In the genomic region with DNA sequence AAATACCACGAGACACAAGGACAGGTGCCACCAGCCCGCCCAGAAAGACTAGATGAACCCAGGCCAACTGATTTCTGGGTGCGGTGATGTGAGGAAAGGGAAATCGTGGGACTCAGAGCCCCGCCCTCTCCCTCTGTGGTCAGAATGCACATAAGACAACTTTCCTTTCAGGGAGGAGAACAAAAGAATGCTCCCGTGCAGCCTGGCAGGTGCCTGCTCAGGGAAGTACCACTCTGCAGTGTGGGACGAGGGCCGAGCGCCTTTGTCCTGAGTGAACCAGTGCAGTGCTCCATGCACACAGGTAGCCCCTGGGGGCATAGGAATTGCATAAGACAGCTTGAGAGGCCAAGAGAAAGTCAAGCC, we compare ENCODE assay signal across 9 cellular contexts.
DNase-seq lines count a peak whose midpoint lies in the region; ATAC-seq, FAIRE-seq and TF ChIP-seq lines count a peak whose summit lies in the region.
"Had no signal": no experiment of that assay in that cellular context is flagged by ENCODE, and none has a peak within 500 bp of the region (broad histone marks: within the 10 kb centered on the region; RNA-seq: fewer than 3 reads in every experiment).

No MANE protein-coding gene starts in this region.

- no peaks in the 10 kb centered on the region for H3K79me1 ChIP-seq in neuronal stem cell (ENCODE audit: low read depth, low read length)

- peak overlapping the region; percentile 62 for H3K27ac ChIP-seq in neuronal stem cell (replicated peaks; ENCODE audit: low read length)

- no peak overlapping the region for H3K14ac ChIP-seq in neuronal stem cell (ENCODE audit: low read length)

- H3K4me3 ChIP-seq in neuronal stem cell (ENCODE audit: low read length in 2 of 2): no peak overlapping the region

- H2BK12ac ChIP-seq in neuronal stem cell (ENCODE audit: low read length): peak overlapping the region; percentile 27

- no peaks in the 10 kb centered on the region for H3K36me3 ChIP-seq in neuronal stem cell (replicated peaks in 1 of 2; ENCODE audit: control insufficient read depth in 2 of 2, insufficient read depth in 2 of 2, low read length in 2 of 2)

- peaks cover 10 to 12% of the 10 kb centered on the region in 2 donors for H3K4me1 ChIP-seq in neuronal stem cell (ENCODE audit: control insufficient read depth in 2 of 2, insufficient read depth in 1 of 2, low read depth in 1 of 2, low read length in 2 of 2)

- H3K9me3 ChIP-seq in neuronal stem cell (replicated peaks in 1 of 2; ENCODE audit: control insufficient read depth in 2 of 2, insufficient read depth in 1 of 2, low read depth in 1 of 2, low read length in 2 of 2): peaks cover 3 to 6% of the 10 kb centered on the region in 2 donors

- no peak overlapping the region for H2BK15ac ChIP-seq in neuronal stem cell (ENCODE audit: low read length)

- peak overlapping the region; percentile 58 for H2AFZ ChIP-seq in neuronal stem cell (ENCODE audit: low read length)

- H4K8ac ChIP-seq in neuronal stem cell (ENCODE audit: low read depth, low read length): no peak overlapping the region

- WGBS in neuronal stem cell (ENCODE audit: extremely low coverage in 2 of 2, insufficient read length in 2 of 2, insufficient replicate concordance in 1 of 2), 2 donors: no CpG with 5 or more reads among the region's 9 CpGs

- TF ChIP-seq POLR2A in GM12891 (IDR thresholded peaks at IDR 0.05; ENCODE audit: low read depth, low read length): no peak

- H3K18ac ChIP-seq in neuronal stem cell (ENCODE audit: low read length): peak overlapping the region; percentile 66

- H2BK5ac ChIP-seq in neuronal stem cell (ENCODE audit: low read length): peak overlapping the region; percentile 49

- no peak overlapping the region for H2BK120ac ChIP-seq in neuronal stem cell (ENCODE audit: low read depth, low read length)

- DNase-seq in GM12891 (ENCODE audit: insufficient read length, low spot score): no peak
- peak; percentile 43 for DNase-seq in NCI-H146 treated with DMSO at 0.1 percent for 48 hours (lab: John Stamatoyannopoulos, UW; ENCODE audit: unreplicated experiment)
- peak; percentile 54 for DNase-seq in activated naive CD4-positive, alpha-beta T cell treated with Interleukin-2 at 50 U/mL for 16 hours
- DNase-seq in neuronal stem cell (ENCODE audit: low spot score): no peak
- no peak for DNase-seq in NCI-H2171 treated with DMSO at 0.1 percent for 48 hours (lab: John Stamatoyannopoulos, UW)
- DNase-seq in NOMO-1 treated with dmso at 0.1 percent for 144 hours (lab: John Stamatoyannopoulos, UW; ENCODE audit: unreplicated experiment): no peak

- FAIRE-seq in GM12891 (lab: Jason Lieb, UNC): peak; percentile 81
- FAIRE-seq: TTC549 had no signal

- no peak overlapping the region for H2AK5ac ChIP-seq in neuronal stem cell (ENCODE audit: low read depth, low read length)

- H3K9ac ChIP-seq in neuronal stem cell (ENCODE audit: low read depth, low read length, poor library complexity): no peak overlapping the region

- H4K91ac ChIP-seq in neuronal stem cell (ENCODE audit: low read depth, low read length, poor library complexity): no peak overlapping the region

- peak overlapping the region; percentile 43 for H3K4me2 ChIP-seq in neuronal stem cell (ENCODE audit: insufficient read depth, low read length, poor library complexity, severe bottlenecking)

- no peak overlapping the region for H3K4ac ChIP-seq in neuronal stem cell (ENCODE audit: low read length)

- H3K23ac ChIP-seq in neuronal stem cell (ENCODE audit: low read depth, low read length, poor library complexity): no peak overlapping the region

- no peaks in the 10 kb centered on the region for H3K27me3 ChIP-seq in neuronal stem cell (ENCODE audit: control insufficient read depth in 3 of 3, insufficient read depth in 3 of 3, low read depth in 1 of 3, low read length in 3 of 3)

- ATAC-seq in HG02885 (IDR thresholded peaks at IDR 0.05; ENCODE audit: poor library complexity, unreplicated experiment): no peak
- no peak for ATAC-seq in HG03139 (IDR thresholded peaks at IDR 0.05; ENCODE audit: unreplicated experiment)

TF ChIP-seq in GM12891, 5 proteins besides CTCF, POLR2A, EP300 and RAD21:
- TF ChIP-seq POLR2AphosphoS5 (IDR thresholded peaks at IDR 0.05; ENCODE audit: low read depth, low read length) (no peak), SPI1 (IDR thresholded peaks at IDR 0.05; ENCODE audit: low read depth, low read length) (no peak), PAX5 (IDR thresholded peaks at IDR 0.05; ENCODE audit: insufficient read depth, low read length, severe bottlenecking) (no peak), TAF1 (IDR thresholded peaks at IDR 0.05; ENCODE audit: low read depth, low read length) (no peak), POU2F2 (IDR thresholded peaks at IDR 0.05; ENCODE audit: low read depth, low read length) (no peak)

Comparison
In these comparisons a context has a peak if more than half of its experiments do, and no peak if none do; other contexts are left out.
1. DNase-seq: peak in NCI-H146 treated with DMSO at 0.1 percent for 48 hours (single experiment) and activated naive CD4-positive, alpha-beta T cell treated with Interleukin-2 at 50 U/mL for 16 hours (single experiment); none in GM12891 (single experiment), neuronal stem cell (single experiment), NCI-H2171 treated with DMSO at 0.1 percent for 48 hours (single experiment) and NOMO-1 treated with dmso at 0.1 percent for 144 hours (single experiment).